8 cellular contexts compared by ENCODE assay signal in genomic region chr3:53375019-53375418, GRCh38. TPM values are rescaled to one million over a fixed set of nuclear protein-coding genes. Genes with fewer than 3 reads are reported as not detected.
DNase-seq lines count a peak whose midpoint lies in the region; ATAC-seq, FAIRE-seq and TF ChIP-seq lines count a peak whose summit lies in the region.

No MANE protein-coding gene starts in this region.

- DNase-seq in A549 (ENCODE audit: low read depth in 1 of 2, low spot score in 1 of 2) = peak; percentile 37 to 77
- peak; percentile 50 for DNase-seq in M059J (ENCODE audit: low read depth)
- peak; percentile 1 for DNase-seq in T-helper 22 cell (ENCODE audit: low read depth)
- peak; percentile 56 to 69 for DNase-seq in cardiac fibroblast (ENCODE audit: low read depth in 2 of 2)
- peak; percentile 55 to 75 for DNase-seq in left colon
- peak; percentile 11 to 58 (median 22) for DNase-seq in stimulated activated CD4-positive, alpha-beta T cell treated with anti-CD3 and anti-CD28 coated beads, TNF-alpha, amount 100 ng/mL, for 24 hours (ENCODE audit: low read depth in 3 of 3)

- H3K27ac ChIP-seq in A549 = peak overlapping the region; percentile 59 to 73

- intact Hi-C loops in left colon (cut with DNase I, micrococcal nuclease) = loop anchor here in 1 of 2 donors (2.0 kb wide), 1 partner anchor 336 kb away; no protein-coding TSS in a partner anchor

- no peak for TF ChIP-seq POLR2A in A549 (IDR thresholded peaks at IDR 0.05; ENCODE audit: low read length)

- no peak overlapping the region for H3K4me2 ChIP-seq in A549

- peak; percentile 77 for TF ChIP-seq CTCF in A549 (IDR thresholded peaks at IDR 0.05)
- peak; percentile 89 for TF ChIP-seq CTCF in GM12874 (IDR thresholded peaks at IDR 0.05; ENCODE audit: insufficient read depth, low read depth, low read length)
- TF ChIP-seq CTCF in cardiac fibroblast (IDR thresholded peaks at IDR 0.05; ENCODE audit: low read depth, low read length) = peak; percentile 76

- ATAC-seq in A549 (peak; percentile 98 to 99), left colon (peak; percentile 97), HG03025 (IDR thresholded peaks at IDR 0.05; ENCODE audit: low FRiP score, unreplicated experiment) (no peak)

- CTCF ChIA-PET in A549 (lab: Yijun Ruan, JAX) = interaction anchor here (0.6 to 7.6 kb wide), 15 partner anchors 7 to 921 kb away, joined by 3 to 78 read pairs (median 4); no protein-coding TSS in a partner anchor

- WGBS in A549 (ENCODE audit: missing lambda C conversion rate) = 51% methylated on average over 8 of the region's 8 CpGs

- FAIRE-seq in A549 (lab: Jason Lieb, UNC) = no peak

- TF ChIP-seq EP300 in A549 (IDR thresholded peaks at IDR 0.05) = no peak

- POLR2A ChIA-PET in A549 (lab: Yijun Ruan, JAX) = no interaction called here

- H3K4me3 ChIP-seq in A549 = no peak overlapping the region
- H3K4me3 ChIP-seq in cardiac fibroblast (replicated peaks in 1 of 2; ENCODE audit: low read depth in 2 of 2, low read length in 2 of 2) = no peak overlapping the region

- TF ChIP-seq RAD21 in A549 (conservative IDR thresholded peaks at IDR 0.05 in 1 of 2, IDR thresholded peaks at IDR 0.05 in 1 of 2) = peak; percentile 88 to 96

- H3K9me3 ChIP-seq in A549 = no peaks in the 10 kb centered on the region

- H3K4me1 ChIP-seq in A549 = 0 out of 3 replicates have a peak, but pooled peaks cover 6% of the 10 kb centered on the region

TF ChIP-seq in A549, 52 proteins besides CTCF, POLR2A, EP300 and RAD21:
- peak; percentile 53 for TF ChIP-seq REST (IDR thresholded peaks at IDR 0.05)
- TF ChIP-seq SMC3 (IDR thresholded peaks at IDR 0.05) = peak; percentile 85
- TF ChIP-seq HOXA7 (CRISPR knock-in tag; IDR thresholded peaks at IDR 0.05) = no peak
- TF ChIP-seq CEBPB (IDR thresholded peaks at IDR 0.05) = peak in 1 of 2 experiments; percentile 51; a peak in 1 of 4 replicates
- no peak for TF ChIP-seq GATA3 (IDR thresholded peaks at IDR 0.05; ENCODE audit: borderline replicate concordance)
TF ChIP-seq in A549: peak in this region for 3.

RNA-seq across cellular contexts. Expression of gene DCP1A, which starts 27.7 kb away (rescaled TPM):
- polyA plus RNA-seq in A549 (2011; rRNA removed) (27.4 and 28.8 TPM in 2 replicates), A549 (2017; fragmentation: RNase III; extraction: RNeasy Plus Mini Kit Qiagen cat#74134 plus additional on column Dnase treatment) (7.3 to 7.4 TPM (median 7.3 TPM) in 3 replicates)
- 9.5 and 12.1 TPM in 2 replicates for polyA plus RNA-seq in A549 (2012; cell fraction: cytosol; rRNA removed)
- 10.6 and 11.5 TPM in 2 replicates for polyA plus RNA-seq in A549 (2012; cell fraction: nucleus; rRNA removed)
- 56.2 and 78.1 TPM in 2 replicates for polyA minus RNA-seq in A549 (2011; rRNA and poly(A)+ RNA removed)
- 9.0 and 16.5 TPM in 2 replicates for total RNA-seq in M059J (2014; rRNA removed; shearing (Covaris generic))
- total RNA-seq in left colon = 10 to 100 TPM; 17.5 to 21.2 TPM

Comparison
In these comparisons a context has a peak if more than half of its experiments do, and no peak if none do; other contexts are left out.
1. DNase-seq: peak in every context shown above with its lines; median percentile 65 in left colon; 62 in cardiac fibroblast; 57 in A549; 50 in M059J; 22 in stimulated activated CD4-positive, alpha-beta T cell treated with anti-CD3 and anti-CD28 coated beads, TNF-alpha, amount 100 ng/mL, for 24 hours; 1 in T-helper 22 cell.